Comparison of ENCODE assay signal across 9 cellular contexts in the genomic region with DNA sequence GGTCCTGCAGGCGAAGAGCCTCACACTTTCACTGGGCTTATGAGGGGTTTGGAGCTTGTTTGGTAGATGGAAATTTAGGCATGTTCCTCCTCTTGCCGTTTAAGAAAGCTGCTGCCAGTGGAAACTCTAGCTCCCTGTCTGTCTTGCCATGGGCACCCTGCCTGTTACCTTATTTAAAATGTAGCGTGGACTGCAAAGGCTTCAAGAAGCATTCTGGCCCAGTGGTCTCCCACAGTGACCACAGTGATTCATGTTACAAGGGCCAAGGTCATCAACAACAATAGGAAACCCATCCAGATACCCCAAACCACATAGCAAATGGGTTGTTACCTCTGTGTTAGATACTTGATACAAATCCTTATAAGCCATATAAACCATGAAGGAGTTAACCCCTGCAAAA.
"Had no signal": no experiment of that assay in that cellular context is flagged by ENCODE, and none has a peak within 500 bp of the region (broad histone marks: within the 10 kb centered on the region; RNA-seq: fewer than 3 reads in every experiment).

No MANE protein-coding gene starts in this region.

- H3K9me3 ChIP-seq: upper lobe of right lung had no signal

- H3K9me3 Mint-ChIP-seq: activated B cell treated with CpG ODN at 0.5 μM for 24 hours; activated CD4-positive, alpha-beta T cell treated with anti-CD3 and anti-CD28 coated beads, Interleukin-2, amount 10 ng/mL, durations not matched to agents 24 days and 14 days; activated naive CD4-positive, alpha-beta T cell treated with anti-CD3 and anti-CD28 coated beads for 36 hours; T-helper 1 cell treated with Interleukin-12 subunit alpha and Interleukin-12 subunit beta and Interleukin-4 antibody, amounts not matched to agents 30 μg/mL and 1 μg/mL, for 36 hours had no signal

- H3K27ac Mint-ChIP-seq: activated B cell treated with CpG ODN at 0.5 μM for 24 hours; activated CD4-positive, alpha-beta T cell treated with anti-CD3 and anti-CD28 coated beads, Interleukin-2, amount 10 ng/mL, durations not matched to agents 24 days and 14 days; activated naive CD4-positive, alpha-beta T cell treated with anti-CD3 and anti-CD28 coated beads for 36 hours; T-helper 1 cell treated with Interleukin-12 subunit alpha and Interleukin-12 subunit beta and Interleukin-4 antibody, amounts not matched to agents 30 μg/mL and 1 μg/mL, for 36 hours had no signal

- H3K4me3 Mint-ChIP-seq: activated B cell treated with CpG ODN at 0.5 μM for 24 hours; activated CD4-positive, alpha-beta T cell treated with anti-CD3 and anti-CD28 coated beads, Interleukin-2, amount 10 ng/mL, durations not matched to agents 24 days and 14 days; activated naive CD4-positive, alpha-beta T cell treated with anti-CD3 and anti-CD28 coated beads for 36 hours; T-helper 1 cell treated with Interleukin-12 subunit alpha and Interleukin-12 subunit beta and Interleukin-4 antibody, amounts not matched to agents 30 μg/mL and 1 μg/mL, for 36 hours had no signal

- H3K36me3 ChIP-seq: upper lobe of right lung had no signal

- H3K27me3 Mint-ChIP-seq: activated B cell treated with CpG ODN at 0.5 μM for 24 hours; activated CD4-positive, alpha-beta T cell treated with anti-CD3 and anti-CD28 coated beads, Interleukin-2, amount 10 ng/mL, durations not matched to agents 24 days and 14 days had no signal

- H3K27me3 ChIP-seq: upper lobe of right lung had no signal

- H3K4me3 ChIP-seq: dorsolateral prefrontal cortex, skin epidermis, upper lobe of right lung had no signal

- H3K27ac ChIP-seq: upper lobe of right lung had no signal

- H3K4me1 Mint-ChIP-seq: activated B cell treated with CpG ODN at 0.5 μM for 24 hours; activated CD4-positive, alpha-beta T cell treated with anti-CD3 and anti-CD28 coated beads, Interleukin-2, amount 10 ng/mL, durations not matched to agents 24 days and 14 days had no signal

- ATAC-seq: upper lobe of right lung had no signal

- DNase-seq: activated B cell treated with CpG ODN at 0.5 μM for 24 hours; activated CD4-positive, alpha-beta T cell treated with anti-CD3 and anti-CD28 coated beads, Interleukin-2, amount 10 ng/mL, durations not matched to agents 24 days and 14 days; activated CD8-positive, alpha-beta memory T cell treated with anti-CD3 and anti-CD28 coated beads for 24 hours; activated naive CD4-positive, alpha-beta T cell treated with anti-CD3 and anti-CD28 coated beads for 36 hours; dorsolateral prefrontal cortex; mesenchymal stem cell; upper lobe of right lung had no signal
